20 cellular contexts compared by ENCODE assay signal in the genomic region with DNA sequence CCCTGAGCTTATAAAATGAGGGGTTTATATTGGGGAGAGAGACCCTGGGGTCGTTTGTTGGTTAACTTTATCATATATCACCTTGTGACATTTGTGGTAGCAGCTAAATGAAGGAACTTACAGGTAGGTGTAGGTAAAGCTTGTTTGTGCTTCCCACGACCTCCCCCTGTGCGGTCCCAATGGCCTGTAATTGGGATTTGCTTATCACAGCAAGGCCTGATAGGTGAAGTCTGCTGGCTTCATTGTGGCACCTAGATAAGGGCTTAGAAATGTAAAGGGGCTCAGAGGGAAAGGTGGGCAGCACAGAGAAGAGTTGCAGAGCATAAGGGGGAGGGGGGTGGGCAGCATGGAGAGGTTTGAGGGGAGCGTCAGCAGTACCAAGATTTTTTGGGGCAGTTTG. TPM values are rescaled to one million over a fixed set of nuclear protein-coding genes. Genes with fewer than 3 reads are reported as not detected.
DNase-seq lines count a peak whose midpoint lies in the region; ATAC-seq and TF ChIP-seq lines count a peak whose summit lies in the region.
"Had no signal": no experiment of that assay in that cellular context is flagged by ENCODE, and none has a peak within 500 bp of the region (broad histone marks: within the 10 kb centered on the region; RNA-seq: fewer than 3 reads in every experiment).

No MANE protein-coding gene starts in this region.

- POLR2A ChIA-PET in activated CD4-positive, alpha-beta T cell treated with anti-CD3 and anti-CD28 coated beads, Interleukin-2, amount 10 ng/mL, durations not matched to agents 7 days and 5 days (lab: Charles Lee), result no interaction called here

- TF ChIP-seq CTCF in GM23338 (conservative IDR thresholded peaks at IDR 0.05; ENCODE audit: low read depth in 2 of 2) (no peak), endothelial cell (IDR thresholded peaks at IDR 0.05; ENCODE audit: unreplicated experiment) (no peak)

- H3K4me3 Mint-ChIP-seq in activated CD4-positive, alpha-beta T cell treated with anti-CD3 and anti-CD28 coated beads, Interleukin-2, amount 10 ng/mL, durations not matched to agents 7 days and 5 days, result no peak overlapping the region
- no peak overlapping the region for H3K4me3 Mint-ChIP-seq in GM23338
- no peak overlapping the region for H3K4me3 Mint-ChIP-seq in endothelial cell (ENCODE audit: unreplicated experiment)
- H3K4me3 Mint-ChIP-seq in stimulated activated naive B cell treated with anti-CD40 and anti-IgM and Interleukin-4, amounts not matched to agents 10 μg/mL and 1 μg/mL and 100 μg/mL, for 72 hours, result no peak overlapping the region
- H3K4me3 Mint-ChIP-seq: CD14-positive monocyte had no signal

- H3K9me2 ChIP-seq in GM23338 (ENCODE audit: insufficient read depth), result no peaks in the 10 kb centered on the region

- H3K4me3 ChIP-seq in GM23338, result no peak overlapping the region
- H3K4me3 ChIP-seq: PC-9 had no signal

- 0 out of 2 replicates have a peak overlapping the region, but pooled peaks have one; percentile 48 for H3K4me2 ChIP-seq in GM23338
- H3K4me2 ChIP-seq: PC-9 had no signal

- no peaks in the 10 kb centered on the region for H3K27me3 Mint-ChIP-seq in activated CD4-positive, alpha-beta T cell treated with anti-CD3 and anti-CD28 coated beads, Interleukin-2, amount 10 ng/mL, durations not matched to agents 7 days and 5 days
- peaks cover 2% of the 10 kb centered on the region for H3K27me3 Mint-ChIP-seq in GM23338 (ENCODE audit: insufficient read depth, low read depth, poor library complexity)
- H3K27me3 Mint-ChIP-seq in endothelial cell (ENCODE audit: unreplicated experiment), result no peaks in the 10 kb centered on the region
- no peaks in the 10 kb centered on the region for H3K27me3 Mint-ChIP-seq in stimulated activated naive B cell treated with anti-CD40 and anti-IgM and Interleukin-4, amounts not matched to agents 10 μg/mL and 1 μg/mL and 100 μg/mL, for 72 hours

- no peaks in the 10 kb centered on the region for H3K27me3 ChIP-seq in GM23338 (ENCODE audit: insufficient read depth)

- no peak for DNase-seq in activated CD4-positive, alpha-beta T cell treated with anti-CD3 and anti-CD28 coated beads, Interleukin-2, amount 10 ng/mL, durations not matched to agents 7 days and 5 days
- no peak for DNase-seq in activated CD4-positive, alpha-beta T cell treated with anti-CD3 and anti-CD28 coated beads, Interleukin-2, amount 50 U/mL, for 48 hours
- DNase-seq in GM23338 (ENCODE audit: low spot score) (peak; percentile 28), endothelial cell (ENCODE audit: low spot score) (no peak)
- DNase-seq in stimulated activated naive B cell treated with anti-CD40 and anti-IgM and Interleukin-4, amounts not matched to agents 10 μg/mL and 1 μg/mL and 100 μg/mL, for 72 hours, result no peak
- DNase-seq: COR-L47, DMS 273 treated with DMSO at 0.1 percent for 48 hours, GDM1, NCI-H1105, NCI-H187, NCI-H2227 treated with DMSO at 0.1 percent for 48 hours, NCI-H524 treated with DMSO at 0.1 percent for 48 hours, PC-9 had no signal

- H3K79me2 ChIP-seq in GM23338 (replicated peaks; ENCODE audit: insufficient read depth), result no peaks in the 10 kb centered on the region

- H2AFZ ChIP-seq in GM23338, result no peak overlapping the region
- H2AFZ ChIP-seq: PC-9 had no signal

- H3K9me3 Mint-ChIP-seq in activated CD4-positive, alpha-beta T cell treated with anti-CD3 and anti-CD28 coated beads, Interleukin-2, amount 10 ng/mL, durations not matched to agents 7 days and 5 days, result no peaks in the 10 kb centered on the region
- H3K9me3 Mint-ChIP-seq in GM23338 (no peaks in the 10 kb centered on the region), endothelial cell (ENCODE audit: unreplicated experiment) (no peaks in the 10 kb centered on the region)
- no peaks in the 10 kb centered on the region for H3K9me3 Mint-ChIP-seq in stimulated activated naive B cell treated with anti-CD40 and anti-IgM and Interleukin-4, amounts not matched to agents 10 μg/mL and 1 μg/mL and 100 μg/mL, for 72 hours
- H3K9me3 Mint-ChIP-seq: CD14-positive monocyte had no signal

- ATAC-seq in GM23338, result peak; percentile 96
- ATAC-seq in stimulated activated naive B cell treated with anti-CD40 and anti-IgM and Interleukin-4, amounts not matched to agents 10 μg/mL and 1 μg/mL and 100 μg/mL, for 72 hours (replicated peaks), result no peak
- ATAC-seq in HG02759 (IDR thresholded peaks at IDR 0.05; ENCODE audit: unreplicated experiment), result no peak
- ATAC-seq in GM21717 (IDR thresholded peaks at IDR 0.05; ENCODE audit: unreplicated experiment), result no peak
- no peak for ATAC-seq in HG03460 (IDR thresholded peaks at IDR 0.05; ENCODE audit: unreplicated experiment)
- ATAC-seq: HCT116 had no signal

- H3K4me1 ChIP-seq in GM23338 (ENCODE audit: insufficient read depth), result peaks cover 17% of the 10 kb centered on the region

- peaks cover 15% of the 10 kb centered on the region for H3K4me1 Mint-ChIP-seq in activated CD4-positive, alpha-beta T cell treated with anti-CD3 and anti-CD28 coated beads, Interleukin-2, amount 10 ng/mL, durations not matched to agents 7 days and 5 days
- H3K4me1 Mint-ChIP-seq in GM23338 (peaks cover 3% of the 10 kb centered on the region; the same call in 1 of the 3 replicates), endothelial cell (ENCODE audit: unreplicated experiment) (no peaks in the 10 kb centered on the region)
- H3K4me1 Mint-ChIP-seq in stimulated activated naive B cell treated with anti-CD40 and anti-IgM and Interleukin-4, amounts not matched to agents 10 μg/mL and 1 μg/mL and 100 μg/mL, for 72 hours, result peaks cover 0 to 7% of the 10 kb centered on the region in 2 donors

- H3K36me3 ChIP-seq in GM23338 (ENCODE audit: insufficient read depth), result no peaks in the 10 kb centered on the region; the same call in 1 of the 2 replicates

- peaks cover 49% of the 10 kb centered on the region for H3K36me3 Mint-ChIP-seq in activated CD4-positive, alpha-beta T cell treated with anti-CD3 and anti-CD28 coated beads, Interleukin-2, amount 10 ng/mL, durations not matched to agents 7 days and 5 days (ENCODE audit: low read depth)
- H3K36me3 Mint-ChIP-seq in GM23338 (ENCODE audit: low read depth) (peaks cover 39% of the 10 kb centered on the region), endothelial cell (ENCODE audit: low read depth, unreplicated experiment) (peaks cover 25% of the 10 kb centered on the region)
- peaks cover 19 to 31% of the 10 kb centered on the region in 2 donors for H3K36me3 Mint-ChIP-seq in stimulated activated naive B cell treated with anti-CD40 and anti-IgM and Interleukin-4, amounts not matched to agents 10 μg/mL and 1 μg/mL and 100 μg/mL, for 72 hours

- H3K27ac Mint-ChIP-seq in activated CD4-positive, alpha-beta T cell treated with anti-CD3 and anti-CD28 coated beads, Interleukin-2, amount 10 ng/mL, durations not matched to agents 7 days and 5 days, result peak overlapping the region; percentile 15
- H3K27ac Mint-ChIP-seq in GM23338 (no peak overlapping the region), endothelial cell (ENCODE audit: unreplicated experiment) (peak overlapping the region; percentile 36)
- peak overlapping the region; percentile 3 for H3K27ac Mint-ChIP-seq in stimulated activated naive B cell treated with anti-CD40 and anti-IgM and Interleukin-4, amounts not matched to agents 10 μg/mL and 1 μg/mL and 100 μg/mL, for 72 hours

- CTCF ChIA-PET in activated CD4-positive, alpha-beta T cell treated with anti-CD3 and anti-CD28 coated beads, Interleukin-2, amount 10 ng/mL, durations not matched to agents 7 days and 5 days (lab: Charles Lee), result interaction anchor here (1.2 kb wide), 1 partner anchor 10 kb away, joined by 3 read pairs; no protein-coding TSS in a partner anchor

- H3K27ac ChIP-seq in GM23338 (ENCODE audit: low read depth), result no peak overlapping the region
- H3K27ac ChIP-seq: 22Rv1, PC-9, RWPE1 had no signal

- peaks cover 7% of the 10 kb centered on the region; the same call in 1 of the 2 replicates for H4K20me1 ChIP-seq in GM23338 (replicated peaks; ENCODE audit: insufficient read depth)

- H3F3A ChIP-seq in GM23338 (replicated peaks; ENCODE audit: low read depth), result no peaks in the 10 kb centered on the region

TF ChIP-seq in GM23338, 12 proteins besides CTCF, POLR2A, EP300 and RAD21 (continues in another document):
- TF ChIP-seq NANOG (IDR thresholded peaks at IDR 0.05; ENCODE audit: borderline replicate concordance) (no peak), ZNF331 (CRISPR knock-in tag; IDR thresholded peaks at IDR 0.05; ENCODE audit: low read depth) (no peak), JUNB (IDR thresholded peaks at IDR 0.05; ENCODE audit: unreplicated experiment) (no peak), STAT1 (IDR thresholded peaks at IDR 0.05; ENCODE audit: unreplicated experiment) (no peak), EZH2 (IDR thresholded peaks at IDR 0.05; ENCODE audit: low read depth, unreplicated experiment) (no peak)

RNA-seq across cellular contexts. Expression of a gene that starts 35.5 kb away (rescaled TPM):
- not detected for total RNA-seq in activated CD4-positive, alpha-beta T cell treated with anti-CD3 and anti-CD28 coated beads, Interleukin-2, amount 10 ng/mL, durations not matched to agents 7 days and 5 days
- 0.17 and 0.54 TPM in 2 replicates for total RNA-seq in GM23338 (2014; rRNA removed; shearing (Covaris generic))
- 0.17 TPM in 1 of 2 replicates, not detected in the other for polyA plus RNA-seq in GM23338 (2016; fragmentation: Nextera tagmentation; extraction: Ambion mirVana)
- not detected for total RNA-seq in endothelial cell (ENCODE audit: unreplicated experiment)
- total RNA-seq: PC-9 had no signal
- polyA plus RNA-seq: CD14-positive monocyte had no signal
